ENCODE assay signal across 1 cellular context in genomic region chr2:7014201-7014640, GRCh38.
TF ChIP-seq lines count a peak whose summit lies in the region.

No MANE protein-coding gene starts in this region.

TF ChIP-seq in GM23338, 12 proteins besides CTCF, POLR2A, EP300 and RAD21 (continued from another document):
- TF ChIP-seq ZNF462 (CRISPR knock-in tag; IDR thresholded peaks at IDR 0.05) (no peak), JUNB (IDR thresholded peaks at IDR 0.05; ENCODE audit: unreplicated experiment) (no peak), ETS1 (IDR thresholded peaks at IDR 0.05) (no peak), NANOG (IDR thresholded peaks at IDR 0.05; ENCODE audit: borderline replicate concordance) (no peak), CREB1 (CRISPR knock-in tag; IDR thresholded peaks at IDR 0.05; ENCODE audit: low read depth) (no peak), STAT1 (IDR thresholded peaks at IDR 0.05; ENCODE audit: unreplicated experiment) (no peak), ZNF114 (CRISPR knock-in tag; IDR thresholded peaks at IDR 0.05) (no peak), ZNF331 (CRISPR knock-in tag; IDR thresholded peaks at IDR 0.05; ENCODE audit: low read depth) (no peak), EZH2phosphoT487 (IDR thresholded peaks at IDR 0.05; ENCODE audit: unreplicated experiment) (no peak), EZH2 (IDR thresholded peaks at IDR 0.05; ENCODE audit: low read depth, unreplicated experiment) (no peak), POLR2AphosphoS5 (IDR thresholded peaks at IDR 0.05; ENCODE audit: low read depth) (no peak)
TF ChIP-seq in GM23338: peak in this region for 0.
